Comparison of ENCODE assay signal across 13 cellular contexts in genomic region chr12:99476956-99477355, GRCh38.
"Had no signal": no experiment of that assay in that cellular context is flagged by ENCODE, and none has a peak within 500 bp of the region (broad histone marks: within the 10 kb centered on the region; RNA-seq: fewer than 3 reads in every experiment).

No MANE protein-coding gene starts in this region.

- DNase-seq: activated B cell treated with CpG ODN at 0.5 μM for 24 hours; activated CD4-positive, alpha-beta T cell treated with anti-CD3 and anti-CD28 coated beads, Interleukin-2, amount 50 U/mL, for 1 hour; activated naive CD4-positive, alpha-beta T cell treated with anti-CD3 and anti-CD28 coated beads, Interleukin-2, amount 50 U/mL, for 16 hours; activated T-cell treated with anti-CD3 and anti-CD28 coated beads, Interleukin-2, amount 50 U/mL, for 1 hour; adrenal gland; colonic mucosa; effector CD4-positive, alpha-beta T cell; kidney; left ventricle myocardium superior; mesenchymal stem cell; ovary; stimulated activated CD4-positive, alpha-beta T cell treated with anti-CD3 and anti-CD28 coated beads, Interleukin-12 subunit alpha, Interleukin-12 subunit beta, amount 100 ng/mL, for 4 hours; stimulated activated naive CD4-positive, alpha-beta T cell treated with Interleukin-2 at 50 U/mL for 16 hours had no signal

- ATAC-seq: left ventricle myocardium superior had no signal
